In the genomic region with DNA sequence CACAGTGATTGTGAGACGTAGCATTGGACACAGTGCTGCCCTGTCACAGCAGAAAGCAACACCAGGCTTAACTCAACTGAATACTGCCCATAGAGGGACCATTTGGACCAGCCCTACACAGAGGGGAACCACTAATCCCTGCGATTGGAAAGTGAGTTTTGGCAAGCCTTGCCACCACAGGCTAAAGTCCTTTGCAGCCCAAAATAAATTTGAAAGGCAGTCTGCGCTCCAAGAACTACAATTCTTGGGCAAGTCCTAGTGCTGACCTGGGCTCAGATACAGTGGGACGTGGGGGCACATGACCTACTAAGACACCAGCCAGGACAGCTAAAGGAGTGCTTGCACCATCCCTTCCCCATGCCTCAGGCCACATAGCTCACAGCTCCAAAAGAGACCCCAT, we compare ENCODE assay signal across 2 cellular contexts.
TF ChIP-seq lines count a peak whose summit lies in the region.

No MANE protein-coding gene starts in this region.

TF ChIP-seq in liver, 16 proteins besides CTCF, POLR2A, EP300 and RAD21:
- TF ChIP-seq, protein P1, sequence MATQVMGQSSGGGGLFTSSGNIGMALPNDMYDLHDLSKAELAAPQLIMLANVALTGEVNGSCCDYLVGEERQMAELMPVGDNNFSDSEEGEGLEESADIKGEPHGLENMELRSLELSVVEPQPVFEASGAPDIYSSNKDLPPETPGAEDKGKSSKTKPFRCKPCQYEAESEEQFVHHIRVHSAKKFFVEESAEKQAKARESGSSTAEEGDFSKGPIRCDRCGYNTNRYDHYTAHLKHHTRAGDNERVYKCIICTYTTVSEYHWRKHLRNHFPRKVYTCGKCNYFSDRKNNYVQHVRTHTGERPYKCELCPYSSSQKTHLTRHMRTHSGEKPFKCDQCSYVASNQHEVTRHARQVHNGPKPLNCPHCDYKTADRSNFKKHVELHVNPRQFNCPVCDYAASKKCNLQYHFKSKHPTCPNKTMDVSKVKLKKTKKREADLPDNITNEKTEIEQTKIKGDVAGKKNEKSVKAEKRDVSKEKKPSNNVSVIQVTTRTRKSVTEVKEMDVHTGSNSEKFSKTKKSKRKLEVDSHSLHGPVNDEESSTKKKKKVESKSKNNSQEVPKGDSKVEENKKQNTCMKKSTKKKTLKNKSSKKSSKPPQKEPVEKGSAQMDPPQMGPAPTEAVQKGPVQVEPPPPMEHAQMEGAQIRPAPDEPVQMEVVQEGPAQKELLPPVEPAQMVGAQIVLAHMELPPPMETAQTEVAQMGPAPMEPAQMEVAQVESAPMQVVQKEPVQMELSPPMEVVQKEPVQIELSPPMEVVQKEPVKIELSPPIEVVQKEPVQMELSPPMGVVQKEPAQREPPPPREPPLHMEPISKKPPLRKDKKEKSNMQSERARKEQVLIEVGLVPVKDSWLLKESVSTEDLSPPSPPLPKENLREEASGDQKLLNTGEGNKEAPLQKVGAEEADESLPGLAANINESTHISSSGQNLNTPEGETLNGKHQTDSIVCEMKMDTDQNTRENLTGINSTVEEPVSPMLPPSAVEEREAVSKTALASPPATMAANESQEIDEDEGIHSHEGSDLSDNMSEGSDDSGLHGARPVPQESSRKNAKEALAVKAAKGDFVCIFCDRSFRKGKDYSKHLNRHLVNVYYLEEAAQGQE (IDR thresholded peaks at IDR 0.05) = no peak
- TF ChIP-seq HNF4A (conservative IDR thresholded peaks at IDR 0.05) = peak; percentile 16 to 24

TF ChIP-seq in HepG2, 621 proteins besides CTCF, POLR2A, EP300 and RAD21 (continued from another document):
- TF ChIP-seq U2AF2 (IDR thresholded peaks at IDR 0.05; ENCODE audit: low read depth, low read length) (no peak), POLR2G (IDR thresholded peaks at IDR 0.05; ENCODE audit: low read depth, low read length) (no peak), PRDM4 (CRISPR knock-in tag; IDR thresholded peaks at IDR 0.05; ENCODE audit: borderline replicate concordance) (no peak), ZNF512 (CRISPR knock-in tag; IDR thresholded peaks at IDR 0.05) (no peak), SOX6 (IDR thresholded peaks at IDR 0.05) (no peak), SOX6 (CRISPR knock-in tag; IDR thresholded peaks at IDR 0.05) (no peak), BCLAF1 (IDR thresholded peaks at IDR 0.05) (no peak)
